Comparison of ENCODE assay signal across 8 cellular contexts in the genomic region with DNA sequence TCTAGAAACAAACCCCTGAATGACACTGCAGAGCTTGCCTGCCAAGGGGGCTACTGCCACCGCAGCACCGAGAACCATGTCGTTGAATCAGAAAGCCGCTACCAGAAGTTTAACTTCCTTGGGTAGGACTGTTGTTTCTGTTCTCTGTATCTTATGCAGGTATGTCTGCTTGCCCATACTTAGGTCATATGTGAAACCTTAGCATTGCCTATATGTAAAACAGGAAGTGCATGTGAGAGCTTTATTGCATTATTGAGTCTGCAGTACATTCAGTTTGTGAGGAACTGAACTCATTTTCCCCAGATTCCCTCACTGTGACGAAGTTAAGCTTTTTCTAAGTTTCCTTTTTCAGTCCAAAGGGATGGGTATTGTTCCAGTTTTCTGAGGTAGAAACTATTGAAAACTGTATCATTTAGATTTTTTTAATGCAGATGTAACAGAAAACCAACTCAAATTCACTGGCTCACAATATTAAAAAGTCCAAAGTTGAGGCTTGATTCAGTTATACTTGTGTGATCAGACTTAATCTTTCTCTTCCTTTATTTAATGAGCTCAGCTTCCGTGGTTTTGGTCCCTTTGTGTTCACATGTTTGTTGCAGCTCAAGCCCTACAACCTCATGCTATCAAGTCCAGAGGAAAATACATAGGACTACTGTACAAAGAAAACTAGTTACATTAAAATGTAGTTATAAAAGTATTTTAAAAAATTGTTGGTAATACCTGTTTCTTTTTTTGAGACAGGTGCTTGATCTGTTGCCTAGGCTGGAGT. TPM values are rescaled to one million over a fixed set of nuclear protein-coding genes. Genes with fewer than 3 reads are reported as not detected.
DNase-seq lines count a peak whose midpoint lies in the region; ATAC-seq and TF ChIP-seq lines count a peak whose summit lies in the region.

No MANE protein-coding gene starts in this region.

- no peak for TF ChIP-seq CTCF in mesothelial cell of epicardium (IDR thresholded peaks at IDR 0.05; ENCODE audit: unreplicated experiment)

- H3K4me1 Mint-ChIP-seq in mesothelial cell of epicardium = peaks cover 49% of the 10 kb centered on the region

- H3K27ac Mint-ChIP-seq in mesothelial cell of epicardium = peak overlapping the region; percentile 44

- no peak overlapping the region for H3K4me3 Mint-ChIP-seq in mesothelial cell of epicardium

- H3K9me3 Mint-ChIP-seq in mesothelial cell of epicardium = peaks cover 3% of the 10 kb centered on the region

- peak; percentile 81 for ATAC-seq in GM18861 (IDR thresholded peaks at IDR 0.05; ENCODE audit: unreplicated experiment)
- ATAC-seq in HG02588 (IDR thresholded peaks at IDR 0.05; ENCODE audit: unreplicated experiment) = peak; percentile 88

- DNase-seq in MV-4-11 (lab: John Stamatoyannopoulos, UW) (peak; percentile 87), mesothelial cell of epicardium (ENCODE audit: low spot score in 2 of 2, unreplicated experiment in 2 of 2) (no peak), COR-L47 (lab: John Stamatoyannopoulos, UW) (no peak), EL (no peak), HK-2 (ENCODE audit: unreplicated experiment) (no peak), NCI-H187 treated with DMSO at 0.1 percent for 48 hours (lab: John Stamatoyannopoulos, UW) (no peak)

- H3K36me3 Mint-ChIP-seq in mesothelial cell of epicardium = peaks cover 2% of the 10 kb centered on the region

- no peaks in the 10 kb centered on the region for H3K27me3 Mint-ChIP-seq in mesothelial cell of epicardium (ENCODE audit: low read depth)

RNA-seq across cellular contexts. Expression of gene FBXO34, which starts 6.9 kb away (rescaled TPM):
- total RNA-seq in mesothelial cell of epicardium = 35.9 to 38.7 TPM (median 38.0 TPM) in 3 replicates
